1 cellular context compared by ENCODE assay signal in the genomic region with DNA sequence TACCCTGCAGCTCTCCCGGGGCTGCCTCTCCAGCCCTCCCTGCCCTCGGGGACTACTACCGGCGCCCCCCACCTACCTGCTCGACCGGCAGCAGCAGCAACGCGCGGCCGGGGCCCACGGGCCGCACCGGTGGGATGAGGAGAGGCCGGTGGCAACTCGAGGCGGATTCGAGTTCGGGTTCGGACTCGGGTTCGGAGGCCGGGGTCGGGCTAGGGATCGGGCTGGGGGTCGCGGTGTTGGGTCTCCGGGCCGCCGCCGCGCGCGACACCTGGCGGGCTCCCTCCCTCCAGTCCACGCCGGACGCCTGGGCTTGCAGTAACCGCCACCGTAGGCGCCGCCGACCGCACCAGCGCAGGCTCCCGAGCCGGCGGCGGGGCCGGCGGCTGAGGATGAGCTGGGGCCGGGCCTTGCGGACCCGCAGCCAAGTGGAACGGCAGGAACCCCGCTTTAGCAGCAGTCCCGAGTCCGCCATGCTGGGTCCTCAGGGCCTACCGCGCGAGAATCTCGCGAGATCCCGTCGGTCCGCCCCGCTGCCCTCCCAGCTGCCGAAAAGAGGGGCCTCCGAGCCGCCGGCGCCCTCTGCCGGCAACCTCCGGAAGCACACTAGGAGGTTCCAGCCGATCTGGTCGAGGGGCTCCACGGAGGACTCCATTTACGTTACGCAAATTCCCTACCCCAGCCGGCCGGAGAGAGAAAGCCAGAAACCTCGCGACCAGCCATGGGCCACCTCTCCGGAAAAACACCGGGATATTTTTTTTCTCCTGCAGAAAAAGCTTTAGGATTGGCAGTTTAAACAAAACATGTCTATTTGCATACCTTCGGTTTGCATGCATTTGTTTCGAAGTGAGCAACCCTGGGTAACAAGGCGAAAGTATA.
TF ChIP-seq lines count a peak whose summit lies in the region.

Gene NOL9 (minus strand): TSS at position 483 of the 876 bp plus-strand sequence. CDS start 11 bp downstream, at position 472.

TF ChIP-seq in GM12878, 131 proteins besides CTCF, POLR2A, EP300 and RAD21 (continued from another document and continues in another):
- TF ChIP-seq, protein P1, sequence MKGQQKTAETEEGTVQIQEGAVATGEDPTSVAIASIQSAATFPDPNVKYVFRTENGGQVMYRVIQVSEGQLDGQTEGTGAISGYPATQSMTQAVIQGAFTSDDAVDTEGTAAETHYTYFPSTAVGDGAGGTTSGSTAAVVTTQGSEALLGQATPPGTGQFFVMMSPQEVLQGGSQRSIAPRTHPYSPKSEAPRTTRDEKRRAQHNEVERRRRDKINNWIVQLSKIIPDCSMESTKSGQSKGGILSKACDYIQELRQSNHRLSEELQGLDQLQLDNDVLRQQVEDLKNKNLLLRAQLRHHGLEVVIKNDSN (IDR thresholded peaks at IDR 0.05; ENCODE audit: borderline replicate concordance, extremely low read length, insufficient read depth, low read depth, low read length): no peak
- TF ChIP-seq EED (IDR thresholded peaks at IDR 0.05; ENCODE audit: low read depth): no peak
- peak in 1 of 2 experiments; percentile 69; a peak in 2 of 3 replicates for TF ChIP-seq EGR1 (IDR thresholded peaks at IDR 0.05; ENCODE audit: borderline replicate concordance in 1 of 2, low read depth in 2 of 2, low read length in 2 of 2)
- TF ChIP-seq SPI1 (IDR thresholded peaks at IDR 0.05; ENCODE audit: borderline replicate concordance, insufficient read depth, low read depth, low read length): no peak
- TF ChIP-seq BRCA1 (IDR thresholded peaks at IDR 0.05; ENCODE audit: low read depth, low read length): peak; percentile 96
- no peak for TF ChIP-seq SIX5 (IDR thresholded peaks at IDR 0.05; ENCODE audit: low read depth, low read length, severe bottlenecking)
- peak; percentile 61; the same call in 1 of the 2 replicates for TF ChIP-seq SMC3 (IDR thresholded peaks at IDR 0.05; ENCODE audit: borderline replicate concordance, low read length)
- TF ChIP-seq, protein P2, sequence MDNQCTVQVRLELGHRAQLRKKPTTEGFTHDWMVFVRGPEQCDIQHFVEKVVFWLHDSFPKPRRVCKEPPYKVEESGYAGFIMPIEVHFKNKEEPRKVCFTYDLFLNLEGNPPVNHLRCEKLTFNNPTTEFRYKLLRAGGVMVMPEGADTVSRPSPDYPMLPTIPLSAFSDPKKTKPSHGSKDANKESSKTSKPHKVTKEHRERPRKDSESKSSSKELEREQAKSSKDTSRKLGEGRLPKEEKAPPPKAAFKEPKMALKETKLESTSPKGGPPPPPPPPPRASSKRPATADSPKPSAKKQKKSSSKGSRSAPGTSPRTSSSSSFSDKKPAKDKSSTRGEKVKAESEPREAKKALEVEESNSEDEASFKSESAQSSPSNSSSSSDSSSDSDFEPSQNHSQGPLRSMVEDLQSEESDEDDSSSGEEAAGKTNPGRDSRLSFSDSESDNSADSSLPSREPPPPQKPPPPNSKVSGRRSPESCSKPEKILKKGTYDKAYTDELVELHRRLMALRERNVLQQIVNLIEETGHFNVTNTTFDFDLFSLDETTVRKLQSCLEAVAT (IDR thresholded peaks at IDR 0.05): no peak
- peak; percentile 13; the same call in 1 of the 2 replicates for TF ChIP-seq ATF7 (IDR thresholded peaks at IDR 0.05; ENCODE audit: low read depth)
- TF ChIP-seq TAF1 (IDR thresholded peaks at IDR 0.05; ENCODE audit: borderline replicate concordance, low read depth, low read length): peak; percentile 95
- no peak for TF ChIP-seq YBX1 (IDR thresholded peaks at IDR 0.05)
- no peak for TF ChIP-seq FOXK2 (IDR thresholded peaks at IDR 0.05)
- TF ChIP-seq STAT3 (IDR thresholded peaks at IDR 0.05; ENCODE audit: low read depth, low read length): no peak
- peak; percentile 74 for TF ChIP-seq HCFC1 (IDR thresholded peaks at IDR 0.05; ENCODE audit: low read length)
- no peak for TF ChIP-seq MAX (IDR thresholded peaks at IDR 0.05; ENCODE audit: low read depth, low read length)
- TF ChIP-seq, protein P3, sequence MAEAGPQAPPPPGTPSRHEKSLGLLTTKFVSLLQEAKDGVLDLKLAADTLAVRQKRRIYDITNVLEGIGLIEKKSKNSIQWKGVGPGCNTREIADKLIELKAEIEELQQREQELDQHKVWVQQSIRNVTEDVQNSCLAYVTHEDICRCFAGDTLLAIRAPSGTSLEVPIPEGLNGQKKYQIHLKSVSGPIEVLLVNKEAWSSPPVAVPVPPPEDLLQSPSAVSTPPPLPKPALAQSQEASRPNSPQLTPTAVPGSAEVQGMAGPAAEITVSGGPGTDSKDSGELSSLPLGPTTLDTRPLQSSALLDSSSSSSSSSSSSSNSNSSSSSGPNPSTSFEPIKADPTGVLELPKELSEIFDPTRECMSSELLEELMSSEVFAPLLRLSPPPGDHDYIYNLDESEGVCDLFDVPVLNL (IDR thresholded peaks at IDR 0.05; ENCODE audit: low read depth, low read length): no peak
- TF ChIP-seq SKIL (IDR thresholded peaks at IDR 0.05; ENCODE audit: low read depth, poor library complexity, severe bottlenecking): no peak
- peak; percentile 51; the same call in 1 of the 2 replicates for TF ChIP-seq PML (IDR thresholded peaks at IDR 0.05; ENCODE audit: low read length)
- no peak for TF ChIP-seq NR2C2 (IDR thresholded peaks at IDR 0.05; ENCODE audit: borderline replicate concordance, control insufficient read depth, insufficient read length, low read depth)
- peak; percentile 72 for TF ChIP-seq RELA (IDR thresholded peaks at IDR 0.05; ENCODE audit: borderline replicate concordance, partially characterized antibody)
- peak; percentile 11; the same call in 1 of the 2 replicates for TF ChIP-seq RUNX3 (IDR thresholded peaks at IDR 0.05; ENCODE audit: low read length)
- TF ChIP-seq PRDM15 (CRISPR knock-in tag; IDR thresholded peaks at IDR 0.05): no peak
- TF ChIP-seq KAT2A (conservative IDR thresholded peaks at IDR 0.05; ENCODE audit: control insufficient read depth, low read depth, low read length): no peak
- no peak for TF ChIP-seq BCL11A (IDR thresholded peaks at IDR 0.05; ENCODE audit: low read depth, low read length)
- TF ChIP-seq SMAD1 (IDR thresholded peaks at IDR 0.05; ENCODE audit: low read depth, partially characterized antibody): no peak
- TF ChIP-seq STAT1 (conservative IDR thresholded peaks at IDR 0.05): peak; percentile 24; the same call in 1 of the 2 replicates
- TF ChIP-seq, protein P4, sequence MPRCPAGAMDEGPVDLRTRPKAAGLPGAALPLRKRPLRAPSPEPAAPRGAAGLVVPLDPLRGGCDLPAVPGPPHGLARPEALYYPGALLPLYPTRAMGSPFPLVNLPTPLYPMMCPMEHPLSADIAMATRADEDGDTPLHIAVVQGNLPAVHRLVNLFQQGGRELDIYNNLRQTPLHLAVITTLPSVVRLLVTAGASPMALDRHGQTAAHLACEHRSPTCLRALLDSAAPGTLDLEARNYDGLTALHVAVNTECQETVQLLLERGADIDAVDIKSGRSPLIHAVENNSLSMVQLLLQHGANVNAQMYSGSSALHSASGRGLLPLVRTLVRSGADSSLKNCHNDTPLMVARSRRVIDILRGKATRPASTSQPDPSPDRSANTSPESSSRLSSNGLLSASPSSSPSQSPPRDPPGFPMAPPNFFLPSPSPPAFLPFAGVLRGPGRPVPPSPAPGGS (IDR thresholded peaks at IDR 0.05; ENCODE audit: borderline replicate concordance, insufficient read depth, low read depth, low read length, poor library complexity, severe bottlenecking): no peak
- TF ChIP-seq YY1 (IDR thresholded peaks at IDR 0.05; ENCODE audit: low read depth, low read length): peak; percentile 98
- peak; percentile 75 for TF ChIP-seq DPF2 (IDR thresholded peaks at IDR 0.05)
- TF ChIP-seq, protein P5, sequence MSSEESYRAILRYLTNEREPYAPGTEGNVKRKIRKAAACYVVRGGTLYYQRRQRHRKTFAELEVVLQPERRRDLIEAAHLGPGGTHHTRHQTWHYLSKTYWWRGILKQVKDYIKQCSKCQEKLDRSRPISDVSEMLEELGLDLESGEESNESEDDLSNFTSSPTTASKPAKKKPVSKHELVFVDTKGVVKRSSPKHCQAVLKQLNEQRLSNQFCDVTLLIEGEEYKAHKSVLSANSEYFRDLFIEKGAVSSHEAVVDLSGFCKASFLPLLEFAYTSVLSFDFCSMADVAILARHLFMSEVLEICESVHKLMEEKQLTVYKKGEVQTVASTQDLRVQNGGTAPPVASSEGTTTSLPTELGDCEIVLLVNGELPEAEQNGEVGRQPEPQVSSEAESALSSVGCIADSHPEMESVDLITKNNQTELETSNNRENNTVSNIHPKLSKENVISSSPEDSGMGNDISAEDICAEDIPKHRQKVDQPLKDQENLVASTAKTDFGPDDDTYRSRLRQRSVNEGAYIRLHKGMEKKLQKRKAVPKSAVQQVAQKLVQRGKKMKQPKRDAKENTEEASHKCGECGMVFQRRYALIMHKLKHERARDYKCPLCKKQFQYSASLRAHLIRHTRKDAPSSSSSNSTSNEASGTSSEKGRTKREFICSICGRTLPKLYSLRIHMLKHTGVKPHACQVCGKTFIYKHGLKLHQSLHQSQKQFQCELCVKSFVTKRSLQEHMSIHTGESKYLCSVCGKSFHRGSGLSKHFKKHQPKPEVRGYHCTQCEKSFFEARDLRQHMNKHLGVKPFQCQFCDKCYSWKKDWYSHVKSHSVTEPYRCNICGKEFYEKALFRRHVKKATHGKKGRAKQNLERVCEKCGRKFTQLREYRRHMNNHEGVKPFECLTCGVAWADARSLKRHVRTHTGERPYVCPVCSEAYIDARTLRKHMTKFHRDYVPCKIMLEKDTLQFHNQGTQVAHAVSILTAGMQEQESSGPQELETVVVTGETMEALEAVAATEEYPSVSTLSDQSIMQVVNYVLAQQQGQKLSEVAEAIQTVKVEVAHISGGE (CRISPR knock-in tag; IDR thresholded peaks at IDR 0.05): no peak
- no peak for TF ChIP-seq SREBF2 (IDR thresholded peaks at IDR 0.05; ENCODE audit: low read length)
- peak; percentile 99 for TF ChIP-seq RCOR1 (conservative IDR thresholded peaks at IDR 0.05; ENCODE audit: low read depth, low read length)
- TF ChIP-seq SUZ12 (IDR thresholded peaks at IDR 0.05; ENCODE audit: unreplicated experiment): no peak
- TF ChIP-seq IKZF1 (conservative IDR thresholded peaks at IDR 0.05): peak; percentile 81
- no peak for TF ChIP-seq MTA3 (IDR thresholded peaks at IDR 0.05; ENCODE audit: borderline replicate concordance, low read length)
- TF ChIP-seq POLR2AphosphoS5 (IDR thresholded peaks at IDR 0.05; ENCODE audit: low read length): peak; percentile 77
- TF ChIP-seq REST (IDR thresholded peaks at IDR 0.05; ENCODE audit: low read depth, low read length): no peak
- TF ChIP-seq MYB (IDR thresholded peaks at IDR 0.05; ENCODE audit: borderline replicate concordance, low read depth, low read length): peak; percentile 64; the same call in 1 of the 2 replicates
